11 cellular contexts compared by ENCODE assay signal in genomic region chr17:65074778-65075250, GRCh38. TPM values are rescaled to one million over a fixed set of nuclear protein-coding genes. Genes with fewer than 3 reads are reported as not detected.
A peak's percentile ranks its signal among the peaks of the same experiment; 100 is the strongest.
DNase-seq lines count a peak whose midpoint lies in the region; ATAC-seq, FAIRE-seq and TF ChIP-seq lines count a peak whose summit lies in the region.
"Had no signal": no experiment of that assay in that cellular context is flagged by ENCODE, and none has a peak within 500 bp of the region (broad histone marks: within the 10 kb centered on the region; RNA-seq: fewer than 3 reads in every experiment).

No MANE protein-coding gene starts in this region.

- no peak overlapping the region for H3K4me3 Mint-ChIP-seq in MCF 10A (ENCODE audit: unreplicated experiment)
- H3K4me3 Mint-ChIP-seq: activated B cell treated with CpG ODN at 0.5 μM for 24 hours had no signal

- no peak overlapping the region for H3K27ac Mint-ChIP-seq in MCF 10A (ENCODE audit: low read depth, unreplicated experiment)
- H3K27ac Mint-ChIP-seq: activated B cell treated with CpG ODN at 0.5 μM for 24 hours; activated naive CD4-positive, alpha-beta T cell treated with anti-CD3 and anti-CD28 coated beads, Interleukin-2, amount 50 U/mL, for 72 hours had no signal

- POLR2A ChIA-PET in MCF 10A (lab: Yijun Ruan, JAX) = interaction anchor here (0.7 to 1.2 kb wide), 2 partner anchors 10 to 21 kb away, joined by 3 to 4 read pairs; no protein-coding TSS in a partner anchor

- peak; percentile 38 to 74 for DNase-seq in breast epithelium (ENCODE audit: low spot score in 2 of 2)
- no peak for DNase-seq in MCF 10A (ENCODE audit: unreplicated experiment)
- DNase-seq in left cardiac atrium = peak; percentile 82
- DNase-seq in occipital lobe (lab: John Stamatoyannopoulos, UW) = peak; percentile 6
- no peak for DNase-seq in H54 (ENCODE audit: insufficient read length, low spot score)
- no peak for DNase-seq in HCEC 1CT
- DNase-seq in GM19238 (ENCODE audit: insufficient read length, low spot score) = no peak
- DNase-seq: activated B cell treated with CpG ODN at 0.5 μM for 24 hours, NCI-H1694 treated with DMSO at 0.1 percent for 48 hours had no signal

- H3K27me3 Mint-ChIP-seq in MCF 10A (ENCODE audit: insufficient read depth, unreplicated experiment) = no peaks in the 10 kb centered on the region
- H3K27me3 Mint-ChIP-seq: activated B cell treated with CpG ODN at 0.5 μM for 24 hours had no signal

- CTCF ChIA-PET in MCF 10A (lab: Yijun Ruan, JAX) = interaction anchor here (0.5 to 1.3 kb wide), 2 partner anchors 10 to 1126 kb away, joined by 3 read pairs; no protein-coding TSS in a partner anchor

- intact Hi-C loops in breast epithelium (cut with DNase I; ENCODE audit: low total_unique reads) = no loop called here
- intact Hi-C loops in MCF 10A (cut with micrococcal nuclease) = no loop called here
- intact Hi-C loops in left cardiac atrium (cut with DNase I) = no loop called here

- H3K9me3 ChIP-seq in breast epithelium = no peaks in the 10 kb centered on the region

- TF ChIP-seq CTCF in breast epithelium (IDR thresholded peaks at IDR 0.05) (no peak), MCF 10A (IDR thresholded peaks at IDR 0.05; ENCODE audit: unreplicated experiment) (no peak)

- peaks cover 7% of the 10 kb centered on the region for H3K36me3 Mint-ChIP-seq in MCF 10A (ENCODE audit: insufficient read depth, unreplicated experiment)
- H3K36me3 Mint-ChIP-seq: activated naive CD4-positive, alpha-beta T cell treated with anti-CD3 and anti-CD28 coated beads, Interleukin-2, amount 50 U/mL, for 72 hours had no signal

- no peaks in the 10 kb centered on the region for H3K4me1 Mint-ChIP-seq in MCF 10A (ENCODE audit: insufficient read depth, unreplicated experiment)
- H3K4me1 Mint-ChIP-seq: activated B cell treated with CpG ODN at 0.5 μM for 24 hours had no signal

- BruUV-seq in MCF 10A (replicated peaks; lab: Mats Ljungman, UMichigan) = no TSS peak

- H3K4me3 ChIP-seq in breast epithelium = peak overlapping the region in 1 of 3 donors; percentile 18

- no peaks in the 10 kb centered on the region for H3K36me3 ChIP-seq in breast epithelium

- ATAC-seq in left cardiac atrium (peak; percentile 89 to 90), HG02884 (IDR thresholded peaks at IDR 0.05; ENCODE audit: unreplicated experiment) (no peak)
- ATAC-seq: activated naive CD4-positive, alpha-beta T cell treated with anti-CD3 and anti-CD28 coated beads, Interleukin-2, amount 50 U/mL, for 72 hours had no signal

- TF ChIP-seq POLR2A in breast epithelium (IDR thresholded peaks at IDR 0.05) (no peak), H54 (IDR thresholded peaks at IDR 0.05; ENCODE audit: low read depth, low read length) (no peak)

- peak overlapping the region; percentile 50 to 64 for H3K27ac ChIP-seq in breast epithelium

- H3K27me3 ChIP-seq in breast epithelium = no peaks in the 10 kb centered on the region

- peaks cover 0 to 10% of the 10 kb centered on the region in 2 donors for H3K4me1 ChIP-seq in breast epithelium

- H3K9me3 Mint-ChIP-seq in MCF 10A (ENCODE audit: unreplicated experiment) = no peaks in the 10 kb centered on the region
- H3K9me3 Mint-ChIP-seq: activated B cell treated with CpG ODN at 0.5 μM for 24 hours; activated naive CD4-positive, alpha-beta T cell treated with anti-CD3 and anti-CD28 coated beads, Interleukin-2, amount 50 U/mL, for 72 hours had no signal

- FAIRE-seq in H54 (lab: Jason Lieb, UNC) = no peak

RNA-seq across cellular contexts. Expression of gene GNA13, which starts 18.3 kb away (rescaled TPM):
- total RNA-seq in breast epithelium = 10 to 100 TPM; 42.9 to 74.6 (median 47.8) TPM
- 32.1 and 33.2 TPM in 2 replicates for total RNA-seq in MCF 10A (2022)
- total RNA-seq in left cardiac atrium = 10 to 100 TPM; 24.6 to 25.9 TPM
- 99.7 TPM for total RNA-seq in occipital lobe

Comparison
In these comparisons a context has a peak if more than half of its experiments do, and no peak if none do; other contexts are left out.
1. DNase-seq: peak in breast epithelium (2 of 2), left cardiac atrium (single experiment) and occipital lobe (single experiment); none in MCF 10A (single experiment), H54 (single experiment), HCEC 1CT (single experiment) and GM19238 (single experiment).